In the genomic region with DNA sequence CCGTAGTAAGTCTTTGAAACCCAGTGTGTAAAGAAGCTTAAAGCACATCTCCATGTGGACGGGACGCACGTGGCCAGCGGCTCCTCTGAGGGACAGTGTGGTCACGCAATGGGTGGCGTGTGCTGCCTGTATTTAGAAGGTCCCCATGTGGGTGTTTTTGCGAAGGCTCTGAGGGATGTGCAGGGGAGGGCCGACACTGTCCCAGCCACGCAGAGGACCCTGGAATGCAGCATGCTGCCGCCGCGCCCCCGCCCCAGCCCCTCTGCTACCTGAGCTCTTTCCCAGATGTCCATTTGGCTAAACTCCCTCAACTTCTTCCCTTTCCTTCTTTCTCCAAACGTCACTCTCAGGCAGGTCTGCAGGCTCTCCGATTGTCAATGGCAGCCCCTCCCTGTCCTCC, we compare ENCODE assay signal across 22 cellular contexts.
"Had no signal": no experiment of that assay in that cellular context is flagged by ENCODE, and none has a peak within 500 bp of the region (broad histone marks: within the 10 kb centered on the region; RNA-seq: fewer than 3 reads in every experiment).

No MANE protein-coding gene starts in this region.

- H3K4me3 ChIP-seq: colonic mucosa, esophagus squamous epithelium, gastroesophageal sphincter, ovary, right atrium auricular region, smooth muscle cell, suprapubic skin, thyroid gland, upper lobe of left lung, uterus had no signal

- H3K4me3 Mint-ChIP-seq: immature natural killer cell; naive thymus-derived CD4-positive, alpha-beta T cell; nephron progenitor cell; stimulated activated effector memory CD8-positive, alpha-beta T cell treated with anti-CD3 and anti-CD28 coated beads, Interleukin-12 subunit alpha, Interleukin-12 subunit beta, amount 100 ng/mL, for 72 hours had no signal

- H3K9me3 Mint-ChIP-seq: immature natural killer cell; naive thymus-derived CD4-positive, alpha-beta T cell; nephron progenitor cell had no signal

- H3K27me3 Mint-ChIP-seq: naive thymus-derived CD4-positive, alpha-beta T cell had no signal

- H3K4me2 ChIP-seq: smooth muscle cell had no signal

- H3K27ac Mint-ChIP-seq: immature natural killer cell; naive thymus-derived CD4-positive, alpha-beta T cell; nephron progenitor cell had no signal

- ATAC-seq: gastroesophageal sphincter; left cardiac atrium; naive thymus-derived CD4-positive, alpha-beta T cell; stimulated activated effector memory CD8-positive, alpha-beta T cell treated with anti-CD3 and anti-CD28 coated beads, Interleukin-12 subunit alpha, Interleukin-12 subunit beta, amount 100 ng/mL, for 72 hours; stimulated activated naive CD8-positive, alpha-beta T cell treated with anti-CD3 and anti-CD28 coated beads, Interleukin-15, Interleukin-2, amounts not matched to agents 100 U/mL and 50 U/mL, for 24 hours had no signal

- H3K9me3 ChIP-seq: colonic mucosa, esophagus squamous epithelium, gastroesophageal sphincter, neutrophil, ovary, right atrium auricular region, suprapubic skin, thyroid gland, upper lobe of left lung, uterus had no signal

- H3K27ac ChIP-seq: colonic mucosa, esophagus squamous epithelium, neutrophil, ovary, right atrium auricular region, suprapubic skin, thyroid gland, upper lobe of left lung, uterus had no signal

- H3K36me3 ChIP-seq: colonic mucosa, neutrophil, ovary, right atrium auricular region, thyroid gland, upper lobe of left lung, uterus had no signal

- H3K27me3 ChIP-seq: colonic mucosa, esophagus squamous epithelium, gastroesophageal sphincter, neutrophil, ovary, right atrium auricular region, suprapubic skin, thyroid gland, upper lobe of left lung, uterus had no signal

- H3K4me1 ChIP-seq: colonic mucosa, thyroid gland, upper lobe of left lung, uterus had no signal

- DNase-seq: colonic mucosa; dermis blood vessel endothelial cell; esophagus squamous epithelium; foreskin fibroblast; glutamatergic neuron; immature natural killer cell; left cardiac atrium; naive thymus-derived CD4-positive, alpha-beta T cell; nephron progenitor cell; ovary; stimulated activated CD4-positive, alpha-beta T cell treated with anti-CD3 and anti-CD28 coated beads, Interleukin-2, amount 100 ng/mL, for 48 hours; stimulated activated CD8-positive, alpha-beta memory T cell treated with anti-CD3 and anti-CD28 coated beads, Interleukin-4, amount 100 ng/mL, for 48 hours; stimulated activated naive CD8-positive, alpha-beta T cell treated with anti-CD3 and anti-CD28 coated beads, Interleukin-15, Interleukin-2, amounts not matched to agents 100 U/mL and 50 U/mL, for 24 hours; uterus had no signal
